24 cellular contexts compared by ENCODE assay signal in genomic region chr13:44463759-44464158, GRCh38.
"Had no signal": no experiment of that assay in that cellular context is flagged by ENCODE, and none has a peak within 500 bp of the region (broad histone marks: within the 10 kb centered on the region; RNA-seq: fewer than 3 reads in every experiment).

No MANE protein-coding gene starts in this region.

- DNase-seq: nephron progenitor cell; nucleus accumbens; pancreas; right cardiac atrium; right lobe of liver; sigmoid colon; small intestine; stimulated activated CD4-positive, alpha-beta T cell treated with anti-CD3 and anti-CD28 coated beads, Interleukin-15, amount 100 ng/mL, for 24 hours; stimulated activated CD4-positive, alpha-beta T cell treated with anti-CD3 and anti-CD28 coated beads, Interleukin-2, amount 100 ng/mL, for 24 hours; stimulated activated CD4-positive, alpha-beta T cell treated with anti-CD3 and anti-CD28 coated beads, Interleukin-2, amount 100 ng/mL, for 48 hours; stimulated activated CD4-positive, alpha-beta T cell treated with anti-CD3 and anti-CD28 coated beads, Interleukin-4, amount 100 ng/mL, for 24 hours; stimulated activated naive B cell treated with anti-CD40 and anti-IgM and Interleukin-4, amounts not matched to agents 10 μg/mL and 1 μg/mL and 100 μg/mL, for 72 hours; stimulated activated naive CD4-positive, alpha-beta T cell treated with Interleukin-2 at 50 U/mL for 16 hours; stomach; thyroid gland; trophoblast cell; upper lobe of left lung had no signal

- H3K4me3 ChIP-seq: pancreas, prostate gland, right lobe of liver, sigmoid colon, stomach, thoracic aorta, thyroid gland, tibial nerve, upper lobe of left lung, vagina had no signal

- H3K36me3 ChIP-seq: neutrophil, pancreas, prostate gland, right lobe of liver, sigmoid colon, stomach, thoracic aorta, thyroid gland, upper lobe of left lung had no signal

- H3K4me1 ChIP-seq: pancreas, prostate gland, right lobe of liver, thyroid gland, tibial nerve, upper lobe of left lung had no signal

- H3K9me3 ChIP-seq: neutrophil, pancreas, prostate gland, right lobe of liver, sigmoid colon, stomach, thoracic aorta, thyroid gland, tibial nerve, upper lobe of left lung, vagina had no signal

- H3K27me3 ChIP-seq: neutrophil, pancreas, right lobe of liver, sigmoid colon, stomach, thyroid gland, tibial nerve, upper lobe of left lung, vagina had no signal

- ATAC-seq: natural killer cell treated with Interleukin-12 subunit alpha and Interleukin-12 subunit beta and Interleukin-15 and Interleukin-18, amount 100 ng/mL, for 72 hours; pancreas; right cardiac atrium; right lobe of liver; stimulated activated effector memory CD8-positive, alpha-beta T cell treated with anti-CD3 and anti-CD28 coated beads, Interleukin-12 subunit alpha, Interleukin-12 subunit beta, amount 100 ng/mL, for 72 hours; stimulated activated naive B cell treated with anti-CD40 and anti-IgM and Interleukin-4, amounts not matched to agents 10 μg/mL and 1 μg/mL and 100 μg/mL, for 72 hours had no signal

- H3K27ac ChIP-seq: neutrophil, pancreas, prostate gland, right lobe of liver, stomach, thoracic aorta, thyroid gland, tibial nerve, upper lobe of left lung, vagina had no signal
